In genomic region chr1:215647738-215648137, GRCh38 we compare ENCODE assay signal across 32 cellular contexts.
"Had no signal": no experiment of that assay in that cellular context is flagged by ENCODE, and none has a peak within 500 bp of the region (broad histone marks: within the 10 kb centered on the region; RNA-seq: fewer than 3 reads in every experiment).

No MANE protein-coding gene starts in this region.

- ATAC-seq: activated naive CD4-positive, alpha-beta T cell treated with anti-CD3 and anti-CD28 coated beads, Interleukin-2, amount 50 U/mL, for 72 hours; activated T-cell treated with anti-CD3 and anti-CD28 coated beads, Interleukin-2, amount 50 U/mL, for 4 hours had no signal

- H3K4me1 Mint-ChIP-seq: activated B cell treated with CpG ODN at 0.5 μM for 24 hours had no signal

- H3K27ac ChIP-seq: adrenal gland, VCaP had no signal

- H3K27me3 ChIP-seq: adrenal gland had no signal

- H3K4me3 Mint-ChIP-seq: activated B cell treated with CpG ODN at 0.5 μM for 24 hours; activated CD4-positive, alpha-beta memory T cell treated with anti-CD3 and anti-CD28 coated beads for 36 hours; activated naive CD4-positive, alpha-beta T cell treated with anti-CD3 and anti-CD28 coated beads for 36 hours; activated T-cell treated with anti-CD3 and anti-CD28 coated beads, Interleukin-2, amount 50 U/mL, for 4 hours; activated T-helper 1 cell treated with anti-CD3 and anti-CD28 coated beads, Interleukin-12 subunit alpha, Interleukin-12 subunit beta, Interleukin-2, Interleukin-4 antibody, amounts not matched to agents 30 ng/mL and 10 ng/mL and 1 ng/mL, durations not matched to agents 14 hours and 24 hours and 36 hours; brain; T-helper 1 cell treated with Interleukin-12 subunit alpha and Interleukin-12 subunit beta and Interleukin-4 antibody, amounts not matched to agents 30 μg/mL and 1 μg/mL, for 36 hours; T-helper 2 cell treated with Interferon-gamma antibody and Interleukin-4, amounts not matched to agents 5 μg/mL and 100 μg/mL, for 36 hours had no signal

- H3K4me1 ChIP-seq: adrenal gland had no signal

- H3K27me3 Mint-ChIP-seq: activated B cell treated with CpG ODN at 0.5 μM for 24 hours; activated CD4-positive, alpha-beta memory T cell treated with anti-CD3 and anti-CD28 coated beads for 36 hours had no signal

- H3K4me3 ChIP-seq: adrenal gland had no signal

- H3K9me3 ChIP-seq: adrenal gland had no signal

- DNase-seq: activated B cell treated with CpG ODN at 0.5 μM for 24 hours; activated CD4-positive, alpha-beta memory T cell treated with anti-CD3 and anti-CD28 coated beads for 36 hours; activated CD4-positive, alpha-beta T cell treated with anti-CD3 and anti-CD28 coated beads for 4 hours; activated CD4-positive, alpha-beta T cell treated with anti-CD3 and anti-CD28 coated beads, Interleukin-2, amount 50 U/mL, for 1 hour; activated CD4-positive, CD25-positive, alpha-beta regulatory T cell treated with anti-CD3 and anti-CD28 coated beads, Interleukin-2, amount 50 U/mL, for 72 hours; activated CD8-positive, alpha-beta memory T cell treated with anti-CD3 and anti-CD28 coated beads, Interleukin-2, amount 50 U/mL, for 4 hours; activated gamma-delta T cell treated with Interleukin-2 at 50 U/mL for 16 hours; activated naive CD4-positive, alpha-beta T cell treated with anti-CD3 and anti-CD28 coated beads for 36 hours; activated T-cell treated with anti-CD3 and anti-CD28 coated beads for 4 hours; activated T-cell treated with anti-CD3 and anti-CD28 coated beads, Interleukin-2, amount 50 U/mL, for 4 hours; adrenal gland; anterior cingulate cortex; caudate nucleus; cerebellar nuclear complex; Karpas-422; NCI-H1048; NCI-H1436 treated with DMSO at 0.1 percent for 48 hours; NCI-H1694 treated with DMSO at 0.1 percent for 48 hours; NCI-H2029; NCI-H345; NCI-H526; NCI-H748 treated with DMSO at 0.1 percent for 48 hours; NK-92 treated with Interleukin-12 subunit alpha and Interleukin-12 subunit beta, amount 100 ng/mL, for 24 hours; Right ventricle myocardium superior had no signal

- H3K9me3 Mint-ChIP-seq: activated B cell treated with CpG ODN at 0.5 μM for 24 hours; activated CD4-positive, alpha-beta memory T cell treated with anti-CD3 and anti-CD28 coated beads for 36 hours; activated naive CD4-positive, alpha-beta T cell treated with anti-CD3 and anti-CD28 coated beads for 36 hours; activated T-cell treated with anti-CD3 and anti-CD28 coated beads, Interleukin-2, amount 50 U/mL, for 4 hours; activated T-helper 1 cell treated with anti-CD3 and anti-CD28 coated beads, Interleukin-12 subunit alpha, Interleukin-12 subunit beta, Interleukin-2, Interleukin-4 antibody, amounts not matched to agents 30 ng/mL and 10 ng/mL and 1 ng/mL, durations not matched to agents 14 hours and 24 hours and 36 hours; brain; T-helper 1 cell treated with Interleukin-12 subunit alpha and Interleukin-12 subunit beta and Interleukin-4 antibody, amounts not matched to agents 30 μg/mL and 1 μg/mL, for 36 hours; T-helper 2 cell treated with Interferon-gamma antibody and Interleukin-4, amounts not matched to agents 5 μg/mL and 100 μg/mL, for 36 hours had no signal

- H3K36me3 Mint-ChIP-seq: activated CD4-positive, alpha-beta memory T cell treated with anti-CD3 and anti-CD28 coated beads for 36 hours; activated naive CD4-positive, alpha-beta T cell treated with anti-CD3 and anti-CD28 coated beads, Interleukin-2, amount 50 U/mL, for 72 hours; brain had no signal

- H3K36me3 ChIP-seq: adrenal gland had no signal

- FAIRE-seq: bronchial epithelial cell, TTC549 had no signal

- H3K27ac Mint-ChIP-seq: activated B cell treated with CpG ODN at 0.5 μM for 24 hours; activated CD4-positive, alpha-beta memory T cell treated with anti-CD3 and anti-CD28 coated beads for 36 hours; activated naive CD4-positive, alpha-beta T cell treated with anti-CD3 and anti-CD28 coated beads for 36 hours; activated naive CD4-positive, alpha-beta T cell treated with anti-CD3 and anti-CD28 coated beads, Interleukin-2, amount 50 U/mL, for 72 hours; activated T-helper 1 cell treated with anti-CD3 and anti-CD28 coated beads, Interleukin-12 subunit alpha, Interleukin-12 subunit beta, Interleukin-2, Interleukin-4 antibody, amounts not matched to agents 30 ng/mL and 10 ng/mL and 1 ng/mL, durations not matched to agents 14 hours and 24 hours and 36 hours; brain; T-helper 1 cell treated with Interleukin-12 subunit alpha and Interleukin-12 subunit beta and Interleukin-4 antibody, amounts not matched to agents 30 μg/mL and 1 μg/mL, for 36 hours; T-helper 2 cell treated with Interferon-gamma antibody and Interleukin-4, amounts not matched to agents 5 μg/mL and 100 μg/mL, for 36 hours had no signal
